9 cellular contexts compared by ENCODE assay signal in the genomic region with DNA sequence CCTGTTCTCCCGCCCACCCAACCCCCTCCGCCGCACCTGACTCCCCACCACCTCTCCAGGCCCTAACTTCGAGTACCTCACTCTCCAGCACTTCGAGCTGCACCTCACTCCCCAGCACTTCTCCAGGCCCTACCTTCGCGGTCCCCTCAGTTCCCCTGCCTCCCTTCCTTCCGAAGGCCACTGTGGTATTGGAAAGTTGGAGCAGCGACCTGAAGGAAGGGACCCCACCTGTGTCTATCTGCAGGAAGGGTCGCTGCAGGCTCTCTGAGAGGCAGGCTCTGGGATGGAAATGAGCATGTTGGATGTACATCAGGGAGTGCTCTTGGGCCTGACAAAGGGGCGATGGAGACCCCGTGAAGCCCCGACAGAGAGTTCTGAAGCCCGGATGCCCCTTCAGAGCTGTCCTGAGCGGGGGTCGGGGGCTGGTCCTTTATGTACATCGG.
DNase-seq lines count a peak whose midpoint lies in the region; ATAC-seq and TF ChIP-seq lines count a peak whose summit lies in the region.
"Had no signal": no experiment of that assay in that cellular context is flagged by ENCODE, and none has a peak within 500 bp of the region (broad histone marks: within the 10 kb centered on the region; RNA-seq: fewer than 3 reads in every experiment).

No MANE protein-coding gene starts in this region.

- no peak overlapping the region for H3K27ac ChIP-seq in CD4-positive, alpha-beta T cell (ENCODE audit: low read depth, low read length)
- H3K27ac ChIP-seq in right lobe of liver (peak overlapping the region; percentile 2 to 73 (median 71)), skin epidermis (peak overlapping the region in 14 of 21 experiments; percentile 1 to 83 (median 46))

- 83% methylated on average over 6 of the region's 17 CpGs for WGBS in right lobe of liver (ENCODE audit: insufficient coverage, low coverage, low lambda C conversion rate, missing lambda C conversion rate)

- H3K36me3 ChIP-seq in right lobe of liver (peaks cover 0 to 6% (median 0%) of the 10 kb centered on the region in 4 donors), MG63 (no peaks in the 10 kb centered on the region)

- POLR2A ChIA-PET in CD4-positive, alpha-beta T cell (lab: Charles Lee), result no interaction called here

- intact Hi-C loops in CD4-positive, alpha-beta T cell (cut with DNase I, micrococcal nuclease), result loop anchor here in 1 of 2 experiments (5.0 kb wide), 2 partner anchors 232 to 302 kb away; no protein-coding TSS in a partner anchor
- intact Hi-C loops in right lobe of liver (cut with DNase I), result no loop called here

- peaks cover 34% of the 10 kb centered on the region for H3K4me1 Mint-ChIP-seq in CD4-positive, alpha-beta T cell (ENCODE audit: low read depth)
- H3K4me1 Mint-ChIP-seq in activated naive CD8-positive, alpha-beta T cell treated with anti-CD3 and anti-CD28 coated beads for 36 hours, result peaks cover 22% of the 10 kb centered on the region

- H3K36me3 Mint-ChIP-seq in CD4-positive, alpha-beta T cell (ENCODE audit: low read depth), result peaks cover 3% of the 10 kb centered on the region
- H3K36me3 Mint-ChIP-seq in activated naive CD8-positive, alpha-beta T cell treated with anti-CD3 and anti-CD28 coated beads for 36 hours, result no peaks in the 10 kb centered on the region

- peak overlapping the region; percentile 84 for H3K27ac Mint-ChIP-seq in CD4-positive, alpha-beta T cell
- peak overlapping the region; percentile 93 for H3K27ac Mint-ChIP-seq in activated naive CD8-positive, alpha-beta T cell treated with anti-CD3 and anti-CD28 coated beads for 36 hours

- H3K4me3 Mint-ChIP-seq in CD4-positive, alpha-beta T cell, result no peak overlapping the region
- no peak overlapping the region for H3K4me3 Mint-ChIP-seq in activated naive CD8-positive, alpha-beta T cell treated with anti-CD3 and anti-CD28 coated beads for 36 hours

- CTCF ChIA-PET in CD4-positive, alpha-beta T cell (lab: Charles Lee), result interaction anchor here (1.6 kb wide), 1 partner anchor 28 kb away, joined by 7 read pairs; no protein-coding TSS in a partner anchor

- no peak overlapping the region for H3K4me3 ChIP-seq in right lobe of liver
- no peak overlapping the region for H3K4me3 ChIP-seq in skin epidermis
- H3K4me3 ChIP-seq in MG63, result no peak overlapping the region

- no peaks in the 10 kb centered on the region for H3K9me3 Mint-ChIP-seq in CD4-positive, alpha-beta T cell
- no peaks in the 10 kb centered on the region for H3K9me3 Mint-ChIP-seq in activated naive CD8-positive, alpha-beta T cell treated with anti-CD3 and anti-CD28 coated beads for 36 hours

- no peak for ATAC-seq in CD4-positive, alpha-beta T cell (ENCODE audit: poor library complexity)
- ATAC-seq in right lobe of liver (no peak), HG03442 (IDR thresholded peaks at IDR 0.05; ENCODE audit: unreplicated experiment) (no peak)

- TF ChIP-seq POLR2A in right lobe of liver (IDR thresholded peaks at IDR 0.05), result no peak

- no peaks in the 10 kb centered on the region for H3K27me3 Mint-ChIP-seq in CD4-positive, alpha-beta T cell
- no peaks in the 10 kb centered on the region for H3K27me3 Mint-ChIP-seq in activated naive CD8-positive, alpha-beta T cell treated with anti-CD3 and anti-CD28 coated beads for 36 hours

- no peaks in the 10 kb centered on the region for H3K9me3 ChIP-seq in CD4-positive, alpha-beta T cell (ENCODE audit: control insufficient read depth, low read length)
- H3K9me3 ChIP-seq in right lobe of liver (no peaks in the 10 kb centered on the region), MG63 (no peaks in the 10 kb centered on the region)

- peaks cover 0 to 10% (median 4%) of the 10 kb centered on the region in 4 donors for H3K4me1 ChIP-seq in right lobe of liver

- H3K27me3 ChIP-seq in CD4-positive, alpha-beta T cell (ENCODE audit: control insufficient read depth, insufficient read depth, low read length), result no peaks in the 10 kb centered on the region
- H3K27me3 ChIP-seq in right lobe of liver (no peaks in the 10 kb centered on the region), MG63 (no peaks in the 10 kb centered on the region)

- DNase-seq in CD4-positive, alpha-beta T cell, result no peak
- DNase-seq in activated naive CD8-positive, alpha-beta T cell treated with anti-CD3 and anti-CD28 coated beads for 36 hours, result no peak
- DNase-seq in right lobe of liver (peak in 1 of 3 donors; percentile 15), COLO829 (ENCODE audit: low spot score) (no peak), RKO (ENCODE audit: low spot score) (no peak), MG63 (no peak)
- DNase-seq: effector memory CD4-positive, alpha-beta T cell had no signal

- no peak for TF ChIP-seq CTCF in CD4-positive, alpha-beta T cell (IDR thresholded peaks at IDR 0.05)
- no peak for TF ChIP-seq CTCF in right lobe of liver (IDR thresholded peaks at IDR 0.05)
